Comparison of ENCODE assay signal across 1 cellular context in the genomic region with DNA sequence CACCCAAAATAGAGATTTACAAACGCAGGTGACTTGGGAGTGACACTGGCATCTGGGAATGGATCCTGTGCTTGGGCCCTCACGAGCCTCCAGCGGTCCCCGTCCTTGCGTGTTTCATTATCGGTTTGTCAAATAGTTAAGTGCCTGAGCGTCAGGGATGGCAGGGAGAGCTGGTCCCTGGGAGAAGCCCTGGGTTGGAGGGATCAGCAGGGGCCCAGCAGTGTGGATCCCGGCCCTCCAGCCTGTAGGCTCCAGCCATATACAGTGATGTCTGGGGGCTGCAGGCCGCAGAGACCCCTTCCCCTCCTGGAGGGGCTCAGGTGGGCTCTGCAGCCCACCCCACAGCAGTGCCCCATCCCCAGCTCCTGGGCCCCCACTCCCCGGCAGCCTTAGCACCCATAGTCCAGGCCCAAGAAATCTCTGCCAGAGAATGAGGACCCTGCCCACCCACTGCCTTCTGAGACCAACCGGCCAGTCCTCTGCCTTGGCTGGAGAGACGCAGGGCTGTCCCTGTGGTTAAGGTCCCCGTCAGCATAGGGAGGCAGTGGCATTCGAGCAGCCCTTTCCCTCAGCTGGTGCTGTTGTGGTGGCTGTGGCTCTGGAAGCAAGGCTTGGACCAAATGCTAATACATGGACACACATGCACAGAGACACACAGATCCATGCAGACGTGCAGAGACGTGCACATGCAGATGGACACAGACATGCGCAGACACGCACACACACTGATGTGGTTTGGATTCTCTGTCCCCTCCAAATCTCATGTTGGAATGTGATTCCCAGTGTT.
TF ChIP-seq lines count a peak whose summit lies in the region.

No MANE protein-coding gene starts in this region.

TF ChIP-seq in HepG2, 621 proteins besides CTCF, POLR2A, EP300 and RAD21 (continued from another document):
- TF ChIP-seq, protein P1, sequence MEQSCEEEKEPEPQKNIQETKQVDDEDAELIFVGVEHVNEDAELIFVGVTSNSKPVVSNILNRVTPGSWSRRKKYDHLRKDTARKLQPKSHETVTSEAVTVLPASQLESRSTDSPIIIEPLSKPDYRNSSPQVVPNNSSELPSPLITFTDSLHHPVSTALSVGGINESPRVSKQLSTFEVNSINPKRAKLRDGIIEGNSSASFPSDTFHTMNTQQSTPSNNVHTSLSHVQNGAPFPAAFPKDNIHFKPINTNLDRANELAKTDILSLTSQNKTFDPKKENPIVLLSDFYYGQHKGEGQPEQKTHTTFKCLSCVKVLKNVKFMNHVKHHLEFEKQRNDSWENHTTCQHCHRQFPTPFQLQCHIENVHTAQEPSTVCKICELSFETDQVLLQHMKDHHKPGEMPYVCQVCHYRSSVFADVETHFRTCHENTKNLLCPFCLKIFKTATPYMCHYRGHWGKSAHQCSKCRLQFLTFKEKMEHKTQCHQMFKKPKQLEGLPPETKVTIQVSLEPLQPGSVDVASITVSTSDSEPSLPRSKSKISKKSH (CRISPR knock-in tag; IDR thresholded peaks at IDR 0.05; ENCODE audit: borderline replicate concordance) = no peak
- TF ChIP-seq HNRNPL (IDR thresholded peaks at IDR 0.05; ENCODE audit: low read depth, low read length) (no peak), GTF3A (CRISPR knock-in tag; conservative IDR thresholded peaks at IDR 0.05) (no peak)
